ENCODE assay signal across 21 cellular contexts in genomic region chr5:117204926-117205869, GRCh38.
DNase-seq lines count a peak whose midpoint lies in the region; ATAC-seq and TF ChIP-seq lines count a peak whose summit lies in the region.
"Had no signal": no experiment of that assay in that cellular context is flagged by ENCODE, and none has a peak within 500 bp of the region (broad histone marks: within the 10 kb centered on the region; RNA-seq: fewer than 3 reads in every experiment).

No MANE protein-coding gene starts in this region.

- no peaks in the 10 kb centered on the region for H3K9me3 Mint-ChIP-seq in nephron
- H3K9me3 Mint-ChIP-seq in T-cell = peaks cover 6 to 14% (median 7%) of the 10 kb centered on the region in 3 donors

- DNase-seq in G401 (ENCODE audit: low spot score) (peak; percentile 96), NCI-H2171 (lab: John Stamatoyannopoulos, UW) (peak; percentile 59), cerebellar nuclear complex (lab: John Stamatoyannopoulos, UW) (peak; percentile 67 to 92), T-helper 9 cell (no peak), hepatic stellate cell (ENCODE audit: low spot score) (no peak), T-cell (no peak)
- DNase-seq: activated CD4-positive, CD25-positive, alpha-beta regulatory T cell treated with anti-CD3 and anti-CD28 coated beads, Interleukin-2, amount 50 U/mL, for 72 hours; activated CD8-positive, alpha-beta T cell treated with anti-CD3 and anti-CD28 coated beads, Interleukin-2, amount 10 ng/mL, durations not matched to agents 7 days and 5 days; activated naive CD4-positive, alpha-beta T cell treated with Interleukin-2 at 50 U/mL for 16 hours; amniotic stem cell; CD4-positive, CD25-positive, alpha-beta regulatory T cell; DMS153; GDM1; HFFc6; Karpas-422; NCI-H1930; NCI-H226; small intestine had no signal

- no peak for ATAC-seq in T-cell (replicated peaks in 1 of 4)
- ATAC-seq: activated CD8-positive, alpha-beta T cell treated with anti-CD3 and anti-CD28 coated beads, Interleukin-2, amount 10 ng/mL, durations not matched to agents 7 days and 5 days; stimulated activated memory B cell treated with anti-CD40 and anti-IgM and Interleukin-4, amounts not matched to agents 10 μg/mL and 1 μg/mL and 100 μg/mL, for 72 hours had no signal

- no peak for TF ChIP-seq CTCF in nephron (IDR thresholded peaks at IDR 0.05; ENCODE audit: unreplicated experiment in 3 of 3)

- H3K4me3 Mint-ChIP-seq in nephron (peak overlapping the region in 2 of 3 experiments; percentile 11 to 61), T-cell (no peak overlapping the region)
- H3K4me3 Mint-ChIP-seq: activated CD8-positive, alpha-beta T cell treated with anti-CD3 and anti-CD28 coated beads, Interleukin-2, amount 10 ng/mL, durations not matched to agents 7 days and 5 days; CD4-positive, CD25-positive, alpha-beta regulatory T cell; dendritic cell treated with granulocyte-macrophage colony-stimulating factor and Interleukin-4, amounts not matched to agents 40 ng/mL and 50 ng/mL, for 4 days; HFFc6; stimulated activated memory B cell treated with anti-CD40 and anti-IgM and Interleukin-4, amounts not matched to agents 10 μg/mL and 1 μg/mL and 100 μg/mL, for 72 hours had no signal

- H3K4me1 Mint-ChIP-seq in nephron = peaks cover 54% of the 10 kb centered on the region
- no peaks in the 10 kb centered on the region for H3K4me1 Mint-ChIP-seq in T-cell
- H3K4me1 Mint-ChIP-seq: CD4-positive, CD25-positive, alpha-beta regulatory T cell; stimulated activated memory B cell treated with anti-CD40 and anti-IgM and Interleukin-4, amounts not matched to agents 10 μg/mL and 1 μg/mL and 100 μg/mL, for 72 hours had no signal

- CTCF ChIA-PET in T-cell (lab: Charles Lee) = no interaction called here

- H3K27ac Mint-ChIP-seq in nephron (peak overlapping the region; percentile 53 to 86 (median 77)), T-cell (no peak overlapping the region)
- H3K27ac Mint-ChIP-seq: activated CD8-positive, alpha-beta T cell treated with anti-CD3 and anti-CD28 coated beads, Interleukin-2, amount 10 ng/mL, durations not matched to agents 7 days and 5 days; CD4-positive, CD25-positive, alpha-beta regulatory T cell; dendritic cell treated with granulocyte-macrophage colony-stimulating factor and Interleukin-4, amounts not matched to agents 40 ng/mL and 50 ng/mL, for 4 days; HFFc6; stimulated activated memory B cell treated with anti-CD40 and anti-IgM and Interleukin-4, amounts not matched to agents 10 μg/mL and 1 μg/mL and 100 μg/mL, for 72 hours had no signal

- POLR2A ChIA-PET in T-cell (lab: Charles Lee) = interaction anchor here (0.6 kb wide), 2 partner anchors 164 to 1727 kb away, joined by 3 to 4 read pairs; no protein-coding TSS in a partner anchor

- H3K36me3 Mint-ChIP-seq in nephron (ENCODE audit: low read depth) (no peaks in the 10 kb centered on the region), T-cell (no peaks in the 10 kb centered on the region)
- H3K36me3 Mint-ChIP-seq: CD4-positive, CD25-positive, alpha-beta regulatory T cell; stimulated activated memory B cell treated with anti-CD40 and anti-IgM and Interleukin-4, amounts not matched to agents 10 μg/mL and 1 μg/mL and 100 μg/mL, for 72 hours had no signal

- in situ Hi-C loops in G401 (cut with HindIII; ENCODE audit: low sequenced_read_pairs) = no loop called here

- H3K27me3 Mint-ChIP-seq in nephron (ENCODE audit: low read depth) (no peaks in the 10 kb centered on the region), T-cell (no peaks in the 10 kb centered on the region)
- H3K27me3 Mint-ChIP-seq: CD4-positive, CD25-positive, alpha-beta regulatory T cell; dendritic cell treated with granulocyte-macrophage colony-stimulating factor and Interleukin-4, amounts not matched to agents 40 ng/mL and 50 ng/mL, for 4 days; stimulated activated memory B cell treated with anti-CD40 and anti-IgM and Interleukin-4, amounts not matched to agents 10 μg/mL and 1 μg/mL and 100 μg/mL, for 72 hours had no signal

Comparison
In these comparisons a context has a peak if more than half of its experiments do, and no peak if none do; other contexts are left out.
1. DNase-seq: peak in G401 (single experiment), NCI-H2171 (single experiment) and cerebellar nuclear complex (2 of 2); none in T-helper 9 cell (single experiment), hepatic stellate cell (single experiment) and T-cell (0 of 34).
2. H3K27ac Mint-ChIP-seq: peak in nephron (3 of 3); none in T-cell (0 of 2).
3. H3K4me3 Mint-ChIP-seq: peak in nephron (2 of 3); none in T-cell (0 of 3).